8 cellular contexts compared by ENCODE assay signal in the genomic region with DNA sequence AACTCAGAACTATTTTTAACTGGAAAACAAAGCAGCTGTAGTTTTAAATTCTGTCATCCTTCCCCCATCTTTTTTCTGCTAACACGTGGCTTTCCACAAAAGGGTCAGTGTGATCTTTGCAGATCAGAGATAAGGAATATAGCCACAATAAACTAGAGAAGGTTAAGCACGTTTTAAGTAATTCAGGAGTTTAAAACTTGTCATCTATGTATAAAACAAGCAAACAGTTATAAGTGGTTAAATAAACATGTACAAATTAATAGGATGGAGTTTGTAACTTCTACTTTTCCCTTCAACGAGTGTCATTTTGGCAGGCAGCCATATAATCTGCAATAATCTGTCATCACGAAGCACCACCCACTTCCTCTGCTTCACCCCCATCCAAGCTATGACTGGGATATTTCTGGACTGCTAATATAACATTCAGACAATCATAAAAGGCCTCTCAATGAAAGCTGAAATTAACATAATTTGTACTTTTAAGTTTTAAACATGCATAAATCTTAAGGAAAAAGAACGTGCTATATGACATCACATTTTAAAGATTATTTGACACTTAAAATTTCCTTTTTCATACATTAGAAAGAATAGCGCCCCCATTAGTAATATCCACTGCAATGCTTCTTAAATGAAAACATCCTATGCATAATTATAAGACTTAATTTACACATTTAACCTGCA. TPM values are rescaled to one million over a fixed set of nuclear protein-coding genes. Genes with fewer than 3 reads are reported as not detected.
DNase-seq lines count a peak whose midpoint lies in the region; ATAC-seq, FAIRE-seq and TF ChIP-seq lines count a peak whose summit lies in the region.

No MANE protein-coding gene starts in this region.

- CTCF ChIA-PET in K562 (lab: Yijun Ruan, JAX; ENCODE audit: low intra/inter-chr PET ratio), result no interaction called here

- H3K79me2 ChIP-seq in K562 (ENCODE audit: control insufficient read depth, insufficient read depth, low read length), result peaks cover 92% of the 10 kb centered on the region

- peaks cover 55% of the 10 kb centered on the region for H3K4me1 ChIP-seq in RWPE2 (ENCODE audit: insufficient read depth, poor library complexity, severe bottlenecking)
- peaks cover 8 to 20% of the 10 kb centered on the region in 2 experiments; a peak in 3 of 5 replicates for H3K4me1 ChIP-seq in K562 (replicated peaks in 1 of 2; ENCODE audit: control insufficient read depth in 2 of 2, insufficient read depth in 2 of 2, low read length in 2 of 2)
- peaks cover 21 to 62% (median 33%) of the 10 kb centered on the region in 4 donors for H3K4me1 ChIP-seq in stomach

- ATAC-seq in HG03064 (IDR thresholded peaks at IDR 0.05; ENCODE audit: low read depth, unreplicated experiment) (peak; percentile 52), RWPE2 (ENCODE audit: low read depth) (peak; percentile 26; the same call in 2 of the 3 replicates), K562 (peak; percentile 87), HG03520 (IDR thresholded peaks at IDR 0.05; ENCODE audit: unreplicated experiment) (no peak)

- TF ChIP-seq POLR2A in K562 (conservative IDR thresholded peaks at IDR 0.05), result 0 out of 2 replicates have a peak, but pooled peaks have one; percentile 49
- no peak for TF ChIP-seq POLR2A in stomach (IDR thresholded peaks at IDR 0.05)

- peak overlapping the region; percentile 86 for H3K27ac ChIP-seq in RWPE2 (ENCODE audit: poor library complexity, severe bottlenecking)
- peak overlapping the region; percentile 88 for H3K27ac ChIP-seq in K562 (ENCODE audit: extremely low read depth, low read depth, low read length)
- peak overlapping the region; percentile 60 for H3K27ac ChIP-seq in layer of hippocampus (ENCODE audit: low read depth, low read length)
- H3K27ac ChIP-seq in stomach, result peak overlapping the region in 4 of 5 donors; percentile 12 to 68 (median 53)

- WGBS in K562 (ENCODE audit: insufficient coverage, low coverage, missing lambda C conversion rate), result 0% methylated on average over 6 of the region's 6 CpGs
- 22 to 27% (median 25%) methylated on average over 6 of the region's 6 CpGs for WGBS in stomach, 5 donors

- H3K4me3 ChIP-seq in RWPE2 (ENCODE audit: severe bottlenecking), result no peak overlapping the region
- peak overlapping the region; percentile 41 for H3K4me3 ChIP-seq in K562
- H3K4me3 ChIP-seq in stomach, result no peak overlapping the region

- in situ Hi-C loops in K562 (cut with MboI), result loop anchor here (25.0 kb wide), 1 partner anchor 170 kb away; no protein-coding TSS in a partner anchor

- H2AFZ ChIP-seq in K562 (ENCODE audit: low read depth, low read length), result peak overlapping the region; percentile 84

- TF ChIP-seq RAD21 in K562 (CRISPR knock-in tag; conservative IDR thresholded peaks at IDR 0.05 in 1 of 2, IDR thresholded peaks at IDR 0.05 in 1 of 2), result peak; percentile 7 to 21; a peak in 2 of 4 replicates

- no TSS peak for BruUV-seq in K562 (replicated peaks; lab: Mats Ljungman, UMichigan)

- intact Hi-C loops in K562 (cut with micrococcal nuclease), result no loop called here
- intact Hi-C loops in stomach (cut with DNase I; ENCODE audit: low total_unique reads), result no loop called here

- H3K36me3 ChIP-seq in RWPE2 (ENCODE audit: low read depth), result peaks cover 10% of the 10 kb centered on the region; the same call in 1 of the 2 replicates
- H3K36me3 ChIP-seq in K562 (ENCODE audit: control insufficient read depth, insufficient read depth, low read length), result peaks cover 29% of the 10 kb centered on the region
- H3K36me3 ChIP-seq in stomach, result peaks cover 0 to 7% (median 2%) of the 10 kb centered on the region in 4 donors

- no peaks in the 10 kb centered on the region for H4K20me1 ChIP-seq in K562 (replicated peaks; ENCODE audit: control insufficient read depth, insufficient read depth, low read length)

- TF ChIP-seq CTCF in RWPE2 (IDR thresholded peaks at IDR 0.05; ENCODE audit: poor library complexity, severe bottlenecking) (peak; percentile 38), K562 (IDR thresholded peaks at IDR 0.05 in 2 of 3, conservative IDR thresholded peaks at IDR 0.05 in 1 of 3; ENCODE audit: insufficient read depth in 2 of 3, low read depth in 1 of 3, low read length in 3 of 3) (peak in 2 of 3 experiments; percentile 7 to 55; a peak in 4 of 6 replicates), stomach (IDR thresholded peaks at IDR 0.05) (no peak)

- TF ChIP-seq EP300 in K562 (IDR thresholded peaks at IDR 0.05; ENCODE audit: low read length) (peak; percentile 71), stomach (IDR thresholded peaks at IDR 0.05) (no peak)

- peak overlapping the region in 1 of 2 experiments; percentile 87; a peak in 2 of 4 replicates for H3K9ac ChIP-seq in K562 (ENCODE audit: insufficient read depth in 1 of 2, low read depth in 2 of 2, low read length in 2 of 2)

- FAIRE-seq in K562 (lab: Jason Lieb, UNC), result peak; percentile 85

- H3K4me2 ChIP-seq in K562 (ENCODE audit: insufficient read depth, low read length), result peak overlapping the region; percentile 62

- no peaks in the 10 kb centered on the region for H3K9me1 ChIP-seq in K562 (ENCODE audit: control insufficient read depth, insufficient read depth, low read length)

- H3K9me3 ChIP-seq in RWPE2 (ENCODE audit: severe bottlenecking) (peaks cover 4% of the 10 kb centered on the region), K562 (replicated peaks; ENCODE audit: control insufficient read depth, insufficient read depth, low read depth, low read length) (peaks cover 17% of the 10 kb centered on the region), stomach (no peaks in the 10 kb centered on the region)

- DNase-seq in activated effector memory CD4-positive, alpha-beta T cell treated with anti-CD3 and anti-CD28 coated beads, Interleukin-2, amount 50 U/mL, for 16 hours, result peak; percentile 74
- DNase-seq in activated effector memory CD4-positive, alpha-beta T cell treated with Interleukin-2 at 50 U/mL for 16 hours, result no peak
- DNase-seq in RWPE2 (ENCODE audit: low spot score) (no peak), K562 (ENCODE audit: extremely low read depth in 1 of 4, low spot score in 3 of 4) (peak; percentile 63 to 90 (median 80)), stomach (no peak)

- no peaks in the 10 kb centered on the region for H3K27me3 ChIP-seq in RWPE2 (ENCODE audit: insufficient read depth, poor library complexity, severe bottlenecking)
- no peaks in the 10 kb centered on the region for H3K27me3 ChIP-seq in K562 (ENCODE audit: control insufficient read depth in 2 of 2, insufficient read depth in 2 of 2, low read length in 2 of 2)
- no peaks in the 10 kb centered on the region for H3K27me3 ChIP-seq in layer of hippocampus (ENCODE audit: control insufficient read depth, insufficient read depth, low read length)
- no peaks in the 10 kb centered on the region for H3K27me3 ChIP-seq in stomach

- POLR2A ChIA-PET in K562 (lab: Yijun Ruan, JAX), result interaction anchor here (0.6 to 4.7 kb wide), 11 partner anchors 11 to 1849 kb away, joined by 3 to 46 read pairs (median 5); partner anchors contain the start of genes SUDS3 and TAOK3

TF ChIP-seq in K562, 482 proteins besides CTCF, POLR2A, EP300 and RAD21 (continues in another document):
- TF ChIP-seq CC2D1A (IDR thresholded peaks at IDR 0.05) (peak; percentile 41; the same call in 1 of the 2 replicates), SIN3A (IDR thresholded peaks at IDR 0.05; ENCODE audit: borderline replicate concordance in 2 of 2, control insufficient read depth in 1 of 2, low read depth in 2 of 2, low read length in 2 of 2) (0 out of 4 replicates have a peak, but pooled peaks of 1 of the 2 experiments have one; percentile 24)

RNA-seq across cellular contexts. Expression of gene TAOK3, which starts 15.2 kb away (rescaled TPM):
- 71.5 and 240 TPM in 2 replicates for total RNA-seq in K562 (2011; cell fraction: chromatin; rRNA removed; ENCODE audit: low replicate concordance)
- 37.2 and 54.2 TPM in 2 replicates for total RNA-seq in K562 (2011; cell fraction: nucleolus; rRNA removed)
- total RNA-seq in K562 (2011; cell fraction: nucleoplasm; rRNA removed), result 77.6 and 79.9 TPM in 2 replicates
- total RNA-seq in K562 (2014; rRNA removed) (40.8 and 47.1 TPM in 2 replicates), K562 (2014; rRNA removed; fragmentation: Illumina TruSeq; extraction: Trizol) (52.7 and 62.8 TPM in 2 replicates), K562 (2015; rRNA removed; fragmentation: Illumina TruSeq; extraction: Trizol) (58.4 and 66.5 TPM in 2 replicates), K562 (2021) (40.7 and 45.7 TPM in 2 replicates), stomach (100 to 1,000 TPM in 1 of 5 donors, 10 to 100 TPM in 4; 14.2 to 131 (median 49.4) TPM)
- polyA plus RNA-seq in K562 (2011; rRNA removed) (57.3 and 60.2 TPM in 2 replicates), K562 (2014; fragmentation: Illumina TruSeq; extraction: Trizol) (70.8 and 83.5 TPM in 2 replicates), K562 (2014; fragmentation: Nextera tagmentation; extraction: Ambion mirVana) (10 to 100 TPM; 24.3 to 28.0 TPM), K562 (2014; rRNA removed) (35.7 and 42.5 TPM in 2 replicates), stomach (10 to 100 TPM in 2 of 3 donors, 1 to 10 TPM in 1; 7.5 to 12.3 (median 11.6) TPM)
- 28.8 and 41.0 TPM in 2 replicates for polyA plus RNA-seq in K562 (2011; cell fraction: cytosol; rRNA removed)
- polyA plus RNA-seq in K562 (2011; cell fraction: nucleus; rRNA removed), result 32.1 and 33.0 TPM in 2 replicates
- 30.3 and 35.6 TPM in 2 replicates for polyA plus RNA-seq in K562 (2012)
- 114 TPM in 2 replicates for polyA minus RNA-seq in K562 (2011; rRNA and poly(A)+ RNA removed)
- 32.5 and 38.7 TPM in 2 replicates for polyA minus RNA-seq in K562 (2011; cell fraction: cytosol; rRNA and poly(A)+ RNA removed)
- 30.8 and 64.6 TPM in 2 replicates for polyA minus RNA-seq in K562 (2011; cell fraction: nucleus; rRNA and poly(A)+ RNA removed)

RNA-seq across cellular contexts. Expression of gene SUDS3, which starts 18.9 kb away (rescaled TPM):
- 42.9 and 58.5 TPM in 2 replicates for total RNA-seq in K562 (2011; cell fraction: chromatin; rRNA removed; ENCODE audit: low replicate concordance)
- total RNA-seq in K562 (2011; cell fraction: nucleolus; rRNA removed), result 29.9 and 31.8 TPM in 2 replicates
- 77.4 and 101 TPM in 2 replicates for total RNA-seq in K562 (2011; cell fraction: nucleoplasm; rRNA removed)
- 20.3 and 23.1 TPM in 2 replicates for total RNA-seq in K562 (2014; rRNA removed)
- total RNA-seq in K562 (2014; rRNA removed; fragmentation: Illumina TruSeq; extraction: Trizol), result 29.1 and 29.3 TPM in 2 replicates
- total RNA-seq in K562 (2015; rRNA removed; fragmentation: Illumina TruSeq; extraction: Trizol), result 28.5 and 29.3 TPM in 2 replicates
- total RNA-seq in K562 (2021), result 20.9 and 23.3 TPM in 2 replicates
- 25.7 and 30.5 TPM in 2 replicates for polyA plus RNA-seq in K562 (2011; rRNA removed)
- polyA plus RNA-seq in K562 (2011; cell fraction: cytosol; rRNA removed), result 9.6 and 19.5 TPM in 2 replicates
- polyA plus RNA-seq in K562 (2011; cell fraction: nucleus; rRNA removed), result 29.9 and 36.5 TPM in 2 replicates
- polyA plus RNA-seq in K562 (2012), result 14.6 and 23.5 TPM in 2 replicates
- polyA plus RNA-seq in K562 (2014; fragmentation: Illumina TruSeq; extraction: Trizol), result 19.6 and 24.0 TPM in 2 replicates
- polyA plus RNA-seq in K562 (2014; fragmentation: Nextera tagmentation; extraction: Ambion mirVana), result 10 to 100 TPM in 1 of 2 experiments, 1 to 10 TPM in 1; 6.6 to 11.8 TPM
- polyA plus RNA-seq in K562 (2014; rRNA removed), result 20.6 and 24.2 TPM in 2 replicates
- 26.7 and 28.3 TPM in 2 replicates for polyA minus RNA-seq in K562 (2011; rRNA and poly(A)+ RNA removed)
- polyA minus RNA-seq in K562 (2011; cell fraction: cytosol; rRNA and poly(A)+ RNA removed), result 13.2 and 16.8 TPM in 2 replicates
- polyA minus RNA-seq in K562 (2011; cell fraction: nucleus; rRNA and poly(A)+ RNA removed), result 12.0 and 17.3 TPM in 2 replicates
- 100 to 1,000 TPM in 1 of 5 donors, 10 to 100 TPM in 4; 22.6 to 122 (median 71.8) TPM for total RNA-seq in stomach
- polyA plus RNA-seq in stomach, result 10 to 100 TPM; 10.8 to 15.4 (median 11.5) TPM

Comparison
In these comparisons a context has a peak if more than half of its experiments do, and no peak if none do; other contexts are left out.
1. DNase-seq: peak in activated effector memory CD4-positive, alpha-beta T cell treated with anti-CD3 and anti-CD28 coated beads, Interleukin-2, amount 50 U/mL, for 16 hours (single experiment) and K562 (4 of 4); none in activated effector memory CD4-positive, alpha-beta T cell treated with Interleukin-2 at 50 U/mL for 16 hours (single experiment), RWPE2 (single experiment) and stomach (single experiment).
2. CTCF ChIP-seq: peak in RWPE2 (single experiment) and K562 (2 of 3); none in stomach (0 of 7).
3. Peak in every context shown above with its lines, with median percentiles within 50 percentile points of each other: H3K27ac ChIP-seq.